In the genomic region with DNA sequence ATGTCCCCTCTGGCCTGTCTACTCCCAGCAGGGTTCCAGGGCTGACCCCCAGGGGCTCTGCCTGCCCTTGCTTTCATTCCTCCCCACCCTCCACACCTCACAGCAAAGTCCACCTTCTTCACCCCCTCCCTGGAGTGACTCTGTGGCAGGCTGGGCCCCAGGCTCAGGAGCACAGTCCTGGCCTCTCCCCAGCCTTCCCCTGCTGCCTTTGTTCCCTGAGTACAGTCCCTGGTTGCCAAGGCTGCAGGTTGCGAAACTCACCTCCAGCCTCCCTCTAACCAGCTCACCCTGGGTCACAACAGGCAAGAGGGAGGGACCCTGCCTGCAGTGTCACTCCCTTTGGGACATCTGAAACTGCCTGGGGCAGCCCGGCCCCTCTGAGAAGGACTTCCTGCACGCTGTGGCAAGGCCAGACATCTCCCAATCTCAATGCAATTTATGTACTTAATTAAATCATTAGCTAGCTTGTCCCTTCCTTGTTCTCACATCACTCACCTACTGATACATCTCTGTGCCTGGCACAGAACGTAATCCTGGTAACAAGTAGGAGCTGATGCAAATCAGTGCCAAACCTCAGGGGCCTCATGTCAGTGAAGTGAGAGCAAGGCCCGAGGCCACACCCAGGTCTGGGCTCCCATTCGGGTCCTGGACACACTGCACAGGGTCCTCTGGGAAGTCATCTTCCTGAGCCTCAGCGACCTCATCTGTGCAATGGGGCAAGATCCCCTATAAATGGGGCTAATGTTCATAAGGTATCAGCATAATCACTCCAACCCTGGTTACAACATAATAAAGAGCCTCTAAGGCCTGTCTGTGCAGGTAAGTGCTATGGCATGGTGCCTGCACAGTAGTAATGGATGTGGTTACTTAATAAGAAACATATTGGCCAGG, we compare ENCODE assay signal across 1 cellular context.
TF ChIP-seq lines count a peak whose summit lies in the region.

No MANE protein-coding gene starts in this region.

TF ChIP-seq in GM12878, 131 proteins besides CTCF, POLR2A, EP300 and RAD21 (continued from another document):
- TF ChIP-seq, protein P1, sequence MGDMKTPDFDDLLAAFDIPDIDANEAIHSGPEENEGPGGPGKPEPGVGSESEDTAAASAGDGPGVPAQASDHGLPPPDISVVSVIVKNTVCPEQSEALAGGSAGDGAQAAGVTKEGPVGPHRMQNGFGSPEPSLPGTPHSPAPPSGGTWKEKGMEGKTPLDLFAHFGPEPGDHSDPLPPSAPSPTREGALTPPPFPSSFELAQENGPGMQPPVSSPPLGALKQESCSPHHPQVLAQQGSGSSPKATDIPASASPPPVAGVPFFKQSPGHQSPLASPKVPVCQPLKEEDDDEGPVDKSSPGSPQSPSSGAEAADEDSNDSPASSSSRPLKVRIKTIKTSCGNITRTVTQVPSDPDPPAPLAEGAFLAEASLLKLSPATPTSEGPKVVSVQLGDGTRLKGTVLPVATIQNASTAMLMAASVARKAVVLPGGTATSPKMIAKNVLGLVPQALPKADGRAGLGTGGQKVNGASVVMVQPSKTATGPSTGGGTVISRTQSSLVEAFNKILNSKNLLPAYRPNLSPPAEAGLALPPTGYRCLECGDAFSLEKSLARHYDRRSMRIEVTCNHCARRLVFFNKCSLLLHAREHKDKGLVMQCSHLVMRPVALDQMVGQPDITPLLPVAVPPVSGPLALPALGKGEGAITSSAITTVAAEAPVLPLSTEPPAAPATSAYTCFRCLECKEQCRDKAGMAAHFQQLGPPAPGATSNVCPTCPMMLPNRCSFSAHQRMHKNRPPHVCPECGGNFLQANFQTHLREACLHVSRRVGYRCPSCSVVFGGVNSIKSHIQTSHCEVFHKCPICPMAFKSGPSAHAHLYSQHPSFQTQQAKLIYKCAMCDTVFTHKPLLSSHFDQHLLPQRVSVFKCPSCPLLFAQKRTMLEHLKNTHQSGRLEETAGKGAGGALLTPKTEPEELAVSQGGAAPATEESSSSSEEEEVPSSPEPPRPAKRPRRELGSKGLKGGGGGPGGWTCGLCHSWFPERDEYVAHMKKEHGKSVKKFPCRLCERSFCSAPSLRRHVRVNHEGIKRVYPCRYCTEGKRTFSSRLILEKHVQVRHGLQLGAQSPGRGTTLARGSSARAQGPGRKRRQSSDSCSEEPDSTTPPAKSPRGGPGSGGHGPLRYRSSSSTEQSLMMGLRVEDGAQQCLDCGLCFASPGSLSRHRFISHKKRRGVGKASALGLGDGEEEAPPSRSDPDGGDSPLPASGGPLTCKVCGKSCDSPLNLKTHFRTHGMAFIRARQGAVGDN (IDR thresholded peaks at IDR 0.05), result no peak
- TF ChIP-seq TARDBP (IDR thresholded peaks at IDR 0.05; ENCODE audit: borderline replicate concordance) (no peak), SPI1 (IDR thresholded peaks at IDR 0.05; ENCODE audit: borderline replicate concordance, insufficient read depth, low read depth, low read length) (no peak), KDM1A (IDR thresholded peaks at IDR 0.05; ENCODE audit: borderline replicate concordance) (no peak), CEBPB (IDR thresholded peaks at IDR 0.05; ENCODE audit: borderline replicate concordance in 1 of 2, low read depth in 2 of 2, low read length in 2 of 2) (0 out of 4 replicates have a peak, but pooled peaks of 1 of the 2 experiments have one; percentile 47), IRF4 (IDR thresholded peaks at IDR 0.05; ENCODE audit: low read depth, low read length) (no peak), NBN (IDR thresholded peaks at IDR 0.05) (no peak), POU2F2 (IDR thresholded peaks at IDR 0.05; ENCODE audit: borderline replicate concordance, low read depth, low read length) (0 out of 3 replicates have a peak, but pooled peaks have one; percentile 8), RELA (IDR thresholded peaks at IDR 0.05; ENCODE audit: borderline replicate concordance, partially characterized antibody) (no peak), NR2C2 (IDR thresholded peaks at IDR 0.05; ENCODE audit: borderline replicate concordance, control insufficient read depth, insufficient read length, low read depth) (no peak)
- TF ChIP-seq, protein P2, sequence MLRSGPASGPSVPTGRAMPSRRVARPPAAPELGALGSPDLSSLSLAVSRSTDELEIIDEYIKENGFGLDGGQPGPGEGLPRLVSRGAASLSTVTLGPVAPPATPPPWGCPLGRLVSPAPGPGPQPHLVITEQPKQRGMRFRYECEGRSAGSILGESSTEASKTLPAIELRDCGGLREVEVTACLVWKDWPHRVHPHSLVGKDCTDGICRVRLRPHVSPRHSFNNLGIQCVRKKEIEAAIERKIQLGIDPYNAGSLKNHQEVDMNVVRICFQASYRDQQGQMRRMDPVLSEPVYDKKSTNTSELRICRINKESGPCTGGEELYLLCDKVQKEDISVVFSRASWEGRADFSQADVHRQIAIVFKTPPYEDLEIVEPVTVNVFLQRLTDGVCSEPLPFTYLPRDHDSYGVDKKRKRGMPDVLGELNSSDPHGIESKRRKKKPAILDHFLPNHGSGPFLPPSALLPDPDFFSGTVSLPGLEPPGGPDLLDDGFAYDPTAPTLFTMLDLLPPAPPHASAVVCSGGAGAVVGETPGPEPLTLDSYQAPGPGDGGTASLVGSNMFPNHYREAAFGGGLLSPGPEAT (IDR thresholded peaks at IDR 0.05; ENCODE audit: low read depth), result no peak
- TF ChIP-seq, protein P3, sequence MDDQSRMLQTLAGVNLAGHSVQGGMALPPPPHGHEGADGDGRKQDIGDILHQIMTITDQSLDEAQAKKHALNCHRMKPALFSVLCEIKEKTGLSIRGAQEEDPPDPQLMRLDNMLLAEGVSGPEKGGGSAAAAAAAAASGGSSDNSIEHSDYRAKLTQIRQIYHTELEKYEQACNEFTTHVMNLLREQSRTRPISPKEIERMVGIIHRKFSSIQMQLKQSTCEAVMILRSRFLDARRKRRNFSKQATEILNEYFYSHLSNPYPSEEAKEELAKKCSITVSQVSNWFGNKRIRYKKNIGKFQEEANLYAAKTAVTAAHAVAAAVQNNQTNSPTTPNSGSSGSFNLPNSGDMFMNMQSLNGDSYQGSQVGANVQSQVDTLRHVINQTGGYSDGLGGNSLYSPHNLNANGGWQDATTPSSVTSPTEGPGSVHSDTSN (IDR thresholded peaks at IDR 0.05; ENCODE audit: insufficient replicate concordance, low read depth, low read length), result no peak
- TF ChIP-seq, protein P4, sequence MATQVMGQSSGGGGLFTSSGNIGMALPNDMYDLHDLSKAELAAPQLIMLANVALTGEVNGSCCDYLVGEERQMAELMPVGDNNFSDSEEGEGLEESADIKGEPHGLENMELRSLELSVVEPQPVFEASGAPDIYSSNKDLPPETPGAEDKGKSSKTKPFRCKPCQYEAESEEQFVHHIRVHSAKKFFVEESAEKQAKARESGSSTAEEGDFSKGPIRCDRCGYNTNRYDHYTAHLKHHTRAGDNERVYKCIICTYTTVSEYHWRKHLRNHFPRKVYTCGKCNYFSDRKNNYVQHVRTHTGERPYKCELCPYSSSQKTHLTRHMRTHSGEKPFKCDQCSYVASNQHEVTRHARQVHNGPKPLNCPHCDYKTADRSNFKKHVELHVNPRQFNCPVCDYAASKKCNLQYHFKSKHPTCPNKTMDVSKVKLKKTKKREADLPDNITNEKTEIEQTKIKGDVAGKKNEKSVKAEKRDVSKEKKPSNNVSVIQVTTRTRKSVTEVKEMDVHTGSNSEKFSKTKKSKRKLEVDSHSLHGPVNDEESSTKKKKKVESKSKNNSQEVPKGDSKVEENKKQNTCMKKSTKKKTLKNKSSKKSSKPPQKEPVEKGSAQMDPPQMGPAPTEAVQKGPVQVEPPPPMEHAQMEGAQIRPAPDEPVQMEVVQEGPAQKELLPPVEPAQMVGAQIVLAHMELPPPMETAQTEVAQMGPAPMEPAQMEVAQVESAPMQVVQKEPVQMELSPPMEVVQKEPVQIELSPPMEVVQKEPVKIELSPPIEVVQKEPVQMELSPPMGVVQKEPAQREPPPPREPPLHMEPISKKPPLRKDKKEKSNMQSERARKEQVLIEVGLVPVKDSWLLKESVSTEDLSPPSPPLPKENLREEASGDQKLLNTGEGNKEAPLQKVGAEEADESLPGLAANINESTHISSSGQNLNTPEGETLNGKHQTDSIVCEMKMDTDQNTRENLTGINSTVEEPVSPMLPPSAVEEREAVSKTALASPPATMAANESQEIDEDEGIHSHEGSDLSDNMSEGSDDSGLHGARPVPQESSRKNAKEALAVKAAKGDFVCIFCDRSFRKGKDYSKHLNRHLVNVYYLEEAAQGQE (IDR thresholded peaks at IDR 0.05; ENCODE audit: low read depth, low read length), result no peak
- TF ChIP-seq, protein P5, sequence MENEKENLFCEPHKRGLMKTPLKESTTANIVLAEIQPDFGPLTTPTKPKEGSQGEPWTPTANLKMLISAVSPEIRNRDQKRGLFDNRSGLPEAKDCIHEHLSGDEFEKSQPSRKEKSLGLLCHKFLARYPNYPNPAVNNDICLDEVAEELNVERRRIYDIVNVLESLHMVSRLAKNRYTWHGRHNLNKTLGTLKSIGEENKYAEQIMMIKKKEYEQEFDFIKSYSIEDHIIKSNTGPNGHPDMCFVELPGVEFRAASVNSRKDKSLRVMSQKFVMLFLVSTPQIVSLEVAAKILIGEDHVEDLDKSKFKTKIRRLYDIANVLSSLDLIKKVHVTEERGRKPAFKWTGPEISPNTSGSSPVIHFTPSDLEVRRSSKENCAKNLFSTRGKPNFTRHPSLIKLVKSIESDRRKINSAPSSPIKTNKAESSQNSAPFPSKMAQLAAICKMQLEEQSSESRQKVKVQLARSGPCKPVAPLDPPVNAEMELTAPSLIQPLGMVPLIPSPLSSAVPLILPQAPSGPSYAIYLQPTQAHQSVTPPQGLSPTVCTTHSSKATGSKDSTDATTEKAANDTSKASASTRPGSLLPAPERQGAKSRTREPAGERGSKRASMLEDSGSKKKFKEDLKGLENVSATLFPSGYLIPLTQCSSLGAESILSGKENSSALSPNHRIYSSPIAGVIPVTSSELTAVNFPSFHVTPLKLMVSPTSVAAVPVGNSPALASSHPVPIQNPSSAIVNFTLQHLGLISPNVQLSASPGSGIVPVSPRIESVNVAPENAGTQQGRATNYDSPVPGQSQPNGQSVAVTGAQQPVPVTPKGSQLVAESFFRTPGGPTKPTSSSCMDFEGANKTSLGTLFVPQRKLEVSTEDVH (IDR thresholded peaks at IDR 0.05; ENCODE audit: low read depth, partially characterized antibody), result no peak
- TF ChIP-seq, protein P6, sequence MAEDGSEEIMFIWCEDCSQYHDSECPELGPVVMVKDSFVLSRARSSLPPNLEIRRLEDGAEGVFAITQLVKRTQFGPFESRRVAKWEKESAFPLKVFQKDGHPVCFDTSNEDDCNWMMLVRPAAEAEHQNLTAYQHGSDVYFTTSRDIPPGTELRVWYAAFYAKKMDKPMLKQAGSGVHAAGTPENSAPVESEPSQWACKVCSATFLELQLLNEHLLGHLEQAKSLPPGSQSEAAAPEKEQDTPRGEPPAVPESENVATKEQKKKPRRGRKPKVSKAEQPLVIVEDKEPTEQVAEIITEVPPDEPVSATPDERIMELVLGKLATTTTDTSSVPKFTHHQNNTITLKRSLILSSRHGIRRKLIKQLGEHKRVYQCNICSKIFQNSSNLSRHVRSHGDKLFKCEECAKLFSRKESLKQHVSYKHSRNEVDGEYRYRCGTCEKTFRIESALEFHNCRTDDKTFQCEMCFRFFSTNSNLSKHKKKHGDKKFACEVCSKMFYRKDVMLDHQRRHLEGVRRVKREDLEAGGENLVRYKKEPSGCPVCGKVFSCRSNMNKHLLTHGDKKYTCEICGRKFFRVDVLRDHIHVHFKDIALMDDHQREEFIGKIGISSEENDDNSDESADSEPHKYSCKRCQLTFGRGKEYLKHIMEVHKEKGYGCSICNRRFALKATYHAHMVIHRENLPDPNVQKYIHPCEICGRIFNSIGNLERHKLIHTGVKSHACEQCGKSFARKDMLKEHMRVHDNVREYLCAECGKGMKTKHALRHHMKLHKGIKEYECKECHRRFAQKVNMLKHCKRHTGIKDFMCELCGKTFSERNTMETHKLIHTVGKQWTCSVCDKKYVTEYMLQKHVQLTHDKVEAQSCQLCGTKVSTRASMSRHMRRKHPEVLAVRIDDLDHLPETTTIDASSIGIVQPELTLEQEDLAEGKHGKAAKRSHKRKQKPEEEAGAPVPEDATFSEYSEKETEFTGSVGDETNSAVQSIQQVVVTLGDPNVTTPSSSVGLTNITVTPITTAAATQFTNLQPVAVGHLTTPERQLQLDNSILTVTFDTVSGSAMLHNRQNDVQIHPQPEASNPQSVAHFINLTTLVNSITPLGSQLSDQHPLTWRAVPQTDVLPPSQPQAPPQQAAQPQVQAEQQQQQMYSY (CRISPR knock-in tag; IDR thresholded peaks at IDR 0.05), result no peak
TF ChIP-seq in GM12878: peak in this region for 2.
